ENCODE assay signal across 8 cellular contexts in genomic region chr7:143490719-143491306, GRCh38. TPM values are rescaled to one million over a fixed set of nuclear protein-coding genes. Genes with fewer than 3 reads are reported as not detected.
DNase-seq lines count a peak whose midpoint lies in the region; ATAC-seq and TF ChIP-seq lines count a peak whose summit lies in the region.

No MANE protein-coding gene starts in this region.

- H3K4me1 ChIP-seq in suprapubic skin, result peaks cover 35% of the 10 kb centered on the region

- H3K36me3 ChIP-seq in suprapubic skin, result no peaks in the 10 kb centered on the region

- DNase-seq in activated CD8-positive, alpha-beta memory T cell treated with anti-CD3 and anti-CD28 coated beads, Interleukin-2, amount 10 ng/mL, durations not matched to agents 7 days and 5 days, result peak; percentile 49
- no peak for DNase-seq in activated CD8-positive, alpha-beta memory T cell treated with anti-CD3 and anti-CD28 coated beads for 24 hours
- DNase-seq in RPMI8226 (peak; percentile 39), fibroblast of the aortic adventitia (ENCODE audit: low read depth) (peak; percentile 45), suprapubic skin (ENCODE audit: low spot score in 2 of 2) (no peak)
- DNase-seq in activated naive CD4-positive, alpha-beta T cell treated with anti-CD3 and anti-CD28 coated beads, Interleukin-2, amount 10 ng/mL, durations not matched to agents 7 days and 5 days, result no peak

- no peak for TF ChIP-seq EP300 in suprapubic skin (IDR thresholded peaks at IDR 0.05)

- no peak overlapping the region for H3K4me3 Mint-ChIP-seq in activated CD8-positive, alpha-beta memory T cell treated with anti-CD3 and anti-CD28 coated beads, Interleukin-2, amount 10 ng/mL, durations not matched to agents 7 days and 5 days
- H3K4me3 Mint-ChIP-seq in activated naive CD4-positive, alpha-beta T cell treated with anti-CD3 and anti-CD28 coated beads, Interleukin-2, amount 10 ng/mL, durations not matched to agents 7 days and 5 days, result no peak overlapping the region

- no peak for TF ChIP-seq POLR2A in suprapubic skin (IDR thresholded peaks at IDR 0.05)

- H3K27me3 ChIP-seq in suprapubic skin, result no peaks in the 10 kb centered on the region

- 100% methylated on average over 1 of the region's 1 CpG for WGBS in suprapubic skin

- H3K4me1 Mint-ChIP-seq in activated CD8-positive, alpha-beta memory T cell treated with anti-CD3 and anti-CD28 coated beads, Interleukin-2, amount 10 ng/mL, durations not matched to agents 7 days and 5 days, result peaks cover 21% of the 10 kb centered on the region
- peaks cover 14% of the 10 kb centered on the region for H3K4me1 Mint-ChIP-seq in activated naive CD4-positive, alpha-beta T cell treated with anti-CD3 and anti-CD28 coated beads, Interleukin-2, amount 10 ng/mL, durations not matched to agents 7 days and 5 days

- CTCF ChIA-PET in activated CD8-positive, alpha-beta memory T cell treated with anti-CD3 and anti-CD28 coated beads, Interleukin-2, amount 10 ng/mL, durations not matched to agents 7 days and 5 days (lab: Charles Lee), result interaction anchor here (1.5 to 1.6 kb wide), 2 partner anchors 9 to 246 kb away, joined by 4 to 6 read pairs; no protein-coding TSS in a partner anchor
- CTCF ChIA-PET in activated naive CD4-positive, alpha-beta T cell treated with anti-CD3 and anti-CD28 coated beads, Interleukin-2, amount 10 ng/mL, durations not matched to agents 7 days and 5 days (lab: Charles Lee), result interaction anchor here (0.6 to 2.0 kb wide), 7 partner anchors 9 to 637 kb away, joined by 3 to 8 read pairs (median 3); no protein-coding TSS in a partner anchor

- H3K4me3 ChIP-seq in fibroblast of the aortic adventitia (ENCODE audit: low read depth, low read length) (no peak overlapping the region), suprapubic skin (no peak overlapping the region)

- TF ChIP-seq CTCF in fibroblast of the aortic adventitia (IDR thresholded peaks at IDR 0.05; ENCODE audit: insufficient read depth, low read length), result peak; percentile 70
- peak in 1 of 2 donors; percentile 23 for TF ChIP-seq CTCF in suprapubic skin (IDR thresholded peaks at IDR 0.05)

- H3K27ac Mint-ChIP-seq in activated CD8-positive, alpha-beta memory T cell treated with anti-CD3 and anti-CD28 coated beads, Interleukin-2, amount 10 ng/mL, durations not matched to agents 7 days and 5 days, result no peak overlapping the region
- H3K27ac Mint-ChIP-seq in activated naive CD4-positive, alpha-beta T cell treated with anti-CD3 and anti-CD28 coated beads, Interleukin-2, amount 10 ng/mL, durations not matched to agents 7 days and 5 days, result no peak overlapping the region

- H3K27me3 Mint-ChIP-seq in activated CD8-positive, alpha-beta memory T cell treated with anti-CD3 and anti-CD28 coated beads, Interleukin-2, amount 10 ng/mL, durations not matched to agents 7 days and 5 days, result no peaks in the 10 kb centered on the region
- H3K27me3 Mint-ChIP-seq in activated naive CD4-positive, alpha-beta T cell treated with anti-CD3 and anti-CD28 coated beads, Interleukin-2, amount 10 ng/mL, durations not matched to agents 7 days and 5 days, result no peaks in the 10 kb centered on the region

- peak; percentile 47 for ATAC-seq in activated CD8-positive, alpha-beta memory T cell treated with anti-CD3 and anti-CD28 coated beads, Interleukin-2, amount 10 ng/mL, durations not matched to agents 7 days and 5 days
- ATAC-seq in GM18873 (IDR thresholded peaks at IDR 0.05; ENCODE audit: low FRiP score, unreplicated experiment), result no peak
- no peak for ATAC-seq in GM21737 (IDR thresholded peaks at IDR 0.05; ENCODE audit: unreplicated experiment)

- H3K9me3 ChIP-seq in suprapubic skin, result no peaks in the 10 kb centered on the region

- H3K36me3 Mint-ChIP-seq in activated CD8-positive, alpha-beta memory T cell treated with anti-CD3 and anti-CD28 coated beads, Interleukin-2, amount 10 ng/mL, durations not matched to agents 7 days and 5 days, result no peaks in the 10 kb centered on the region
- H3K36me3 Mint-ChIP-seq in activated naive CD4-positive, alpha-beta T cell treated with anti-CD3 and anti-CD28 coated beads, Interleukin-2, amount 10 ng/mL, durations not matched to agents 7 days and 5 days, result no peaks in the 10 kb centered on the region

- H3K9me3 Mint-ChIP-seq in activated CD8-positive, alpha-beta memory T cell treated with anti-CD3 and anti-CD28 coated beads, Interleukin-2, amount 10 ng/mL, durations not matched to agents 7 days and 5 days (ENCODE audit: low read depth), result no peaks in the 10 kb centered on the region
- no peaks in the 10 kb centered on the region for H3K9me3 Mint-ChIP-seq in activated naive CD4-positive, alpha-beta T cell treated with anti-CD3 and anti-CD28 coated beads, Interleukin-2, amount 10 ng/mL, durations not matched to agents 7 days and 5 days

- H3K27ac ChIP-seq in suprapubic skin, result peak overlapping the region; percentile 12

RNA-seq across cellular contexts. Expression of gene TAS2R41, which starts 13.1 kb away (rescaled TPM):
- not detected for total RNA-seq in activated CD8-positive, alpha-beta memory T cell treated with anti-CD3 and anti-CD28 coated beads, Interleukin-2, amount 10 ng/mL, durations not matched to agents 7 days and 5 days
- 0.09 TPM in 1 of 2 replicates, not detected in the other for total RNA-seq in fibroblast of the aortic adventitia (ENCODE audit: low replicate concordance)
- not detected for total RNA-seq in suprapubic skin

RNA-seq across cellular contexts. Expression of gene TAS2R60, which starts 47.6 kb away (rescaled TPM):
- total RNA-seq in activated CD8-positive, alpha-beta memory T cell treated with anti-CD3 and anti-CD28 coated beads, Interleukin-2, amount 10 ng/mL, durations not matched to agents 7 days and 5 days, result not detected
- not detected in 2 replicates for total RNA-seq in fibroblast of the aortic adventitia (ENCODE audit: low replicate concordance)
- not detected for total RNA-seq in suprapubic skin

Comparison
In these comparisons a context has a peak if more than half of its experiments do, and no peak if none do; other contexts are left out.
1. DNase-seq: peak in activated CD8-positive, alpha-beta memory T cell treated with anti-CD3 and anti-CD28 coated beads, Interleukin-2, amount 10 ng/mL, durations not matched to agents 7 days and 5 days (single experiment), RPMI8226 (single experiment) and fibroblast of the aortic adventitia (single experiment); none in activated CD8-positive, alpha-beta memory T cell treated with anti-CD3 and anti-CD28 coated beads for 24 hours (single experiment), suprapubic skin (0 of 2) and activated naive CD4-positive, alpha-beta T cell treated with anti-CD3 and anti-CD28 coated beads, Interleukin-2, amount 10 ng/mL, durations not matched to agents 7 days and 5 days (single experiment).